ENCODE assay signal across 30 cellular contexts in the genomic region with DNA sequence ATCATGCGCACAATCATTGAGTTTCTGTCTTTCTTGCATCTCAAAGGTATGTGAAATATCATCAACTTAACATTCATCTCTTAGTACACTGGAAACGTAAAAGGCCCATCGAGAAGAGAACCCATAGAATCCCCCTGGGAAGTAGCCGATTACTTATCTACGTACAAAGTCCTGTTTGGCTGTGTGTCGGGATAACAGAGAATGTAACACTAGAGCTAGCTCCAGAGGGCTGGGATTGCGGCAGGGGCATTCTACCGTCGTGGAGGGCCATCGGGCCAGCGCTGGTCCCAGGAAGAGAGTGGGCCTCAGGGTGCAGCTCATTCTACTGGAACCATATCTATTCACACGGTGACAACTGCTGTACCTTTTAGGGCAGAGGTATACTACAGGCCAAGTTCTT. TPM values are rescaled to one million over a fixed set of nuclear protein-coding genes. Genes with fewer than 3 reads are reported as not detected.
"Had no signal": no experiment of that assay in that cellular context is flagged by ENCODE, and none has a peak within 500 bp of the region (broad histone marks: within the 10 kb centered on the region; RNA-seq: fewer than 3 reads in every experiment).

No MANE protein-coding gene starts in this region.

- H3K4me3 ChIP-seq: coronary artery, heart right ventricle, lung, neural progenitor cell, right lobe of liver, smooth muscle cell, suprapubic skin, transverse colon had no signal

- ATAC-seq: esophagus mucosa; heart right ventricle; left ventricle myocardium superior; naive thymus-derived CD4-positive, alpha-beta T cell; right lobe of liver; stimulated activated naive CD8-positive, alpha-beta T cell treated with anti-CD3 and anti-CD28 coated beads, Interleukin-15, amount 100 ng/mL, for 72 hours had no signal

- H2AFZ ChIP-seq: neural progenitor cell, parathyroid adenoma had no signal

- H3K9me3 Mint-ChIP-seq: memory B cell; naive thymus-derived CD4-positive, alpha-beta T cell; nephron; neural progenitor cell; stimulated activated naive CD8-positive, alpha-beta T cell treated with anti-CD3 and anti-CD28 coated beads, Interleukin-15, amount 100 ng/mL, for 72 hours had no signal

- H3K4me1 Mint-ChIP-seq: memory B cell had no signal

- DNase-seq: dermis blood vessel endothelial cell; foreskin melanocyte; glutamatergic neuron; heart right ventricle; hippocampal formation; kidney glomerular epithelial cell; left ventricle myocardium superior; midbrain; naive thymus-derived CD4-positive, alpha-beta T cell; stimulated activated CD4-positive, alpha-beta T cell treated with anti-CD3 and anti-CD28 coated beads, Interleukin-12 subunit alpha, Interleukin-12 subunit beta, amount 100 ng/mL, for 4 hours; stimulated activated CD4-positive, alpha-beta T cell treated with anti-CD3 and anti-CD28 coated beads, Interleukin-1b, Interleukin-23, amount 100 ng/mL, for 48 hours; stimulated activated CD4-positive, alpha-beta T cell treated with anti-CD3 and anti-CD28 coated beads, Interleukin-4, amount 100 ng/mL, for 1 hour; stimulated activated CD8-positive, alpha-beta memory T cell treated with anti-CD3 and anti-CD28 coated beads, Interleukin-4, amount 100 ng/mL, for 48 hours; stimulated activated naive CD4-positive, alpha-beta T cell; stimulated activated naive CD8-positive, alpha-beta T cell treated with anti-CD3 and anti-CD28 coated beads, Interleukin-15, amount 100 ng/mL, for 72 hours; transverse colon had no signal

- H3K9me3 ChIP-seq: heart right ventricle, right lobe of liver, suprapubic skin, transverse colon had no signal

- H3K36me3 ChIP-seq: heart right ventricle, neural progenitor cell, right lobe of liver, suprapubic skin, transverse colon had no signal

- H3K4me2 ChIP-seq: neural progenitor cell, smooth muscle cell had no signal

- H3K9ac ChIP-seq: neural progenitor cell, parathyroid adenoma had no signal

- H3K27ac Mint-ChIP-seq: memory B cell, progenitor cell of endocrine pancreas had no signal

- H3K36me3 Mint-ChIP-seq: memory B cell, neural progenitor cell had no signal

- H3K79me2 ChIP-seq: parathyroid adenoma had no signal

- H3K4me3 Mint-ChIP-seq: memory B cell; nephron; stimulated activated naive CD8-positive, alpha-beta T cell treated with anti-CD3 and anti-CD28 coated beads, Interleukin-15, amount 100 ng/mL, for 72 hours had no signal

- H3K4me1 ChIP-seq: parathyroid adenoma had no signal

- H3K27ac ChIP-seq: coronary artery, epithelial cell of prostate, heart right ventricle, neural progenitor cell, parathyroid adenoma, right lobe of liver, suprapubic skin, transverse colon had no signal

RNA-seq across cellular contexts. Expression of gene GAL, which starts 4.5 kb away (rescaled TPM):
- total RNA-seq: left ventricle myocardium superior; mucosa of gallbladder; naive thymus-derived CD4-positive, alpha-beta T cell; osteoblast had no signal
- polyA plus RNA-seq: naive thymus-derived CD4-positive, alpha-beta T cell had no signal
